Comparison of ENCODE assay signal across 1 cellular context in the genomic region with DNA sequence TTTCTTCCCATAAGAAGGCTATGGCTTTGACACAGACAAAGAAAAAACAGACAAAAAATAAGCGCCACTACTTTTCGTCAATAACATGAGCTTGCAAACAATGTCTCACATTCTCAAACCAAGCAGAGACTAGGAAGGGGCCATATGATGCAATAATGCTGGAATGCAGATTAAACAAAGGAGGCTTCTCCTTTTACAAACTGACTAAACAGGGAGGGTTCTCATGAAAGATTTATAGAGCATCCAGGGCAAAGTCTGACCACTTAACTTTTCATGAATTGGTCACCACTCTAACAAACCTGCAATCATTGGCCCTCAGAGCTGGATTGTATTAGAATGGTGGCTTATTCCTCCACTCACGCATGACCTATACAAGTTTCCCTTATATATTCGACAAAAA.
TF ChIP-seq lines count a peak whose summit lies in the region.

No MANE protein-coding gene starts in this region.

TF ChIP-seq in HepG2, 621 proteins besides CTCF, POLR2A, EP300 and RAD21 (continued from another document and continues in another):
- TF ChIP-seq, protein P1, sequence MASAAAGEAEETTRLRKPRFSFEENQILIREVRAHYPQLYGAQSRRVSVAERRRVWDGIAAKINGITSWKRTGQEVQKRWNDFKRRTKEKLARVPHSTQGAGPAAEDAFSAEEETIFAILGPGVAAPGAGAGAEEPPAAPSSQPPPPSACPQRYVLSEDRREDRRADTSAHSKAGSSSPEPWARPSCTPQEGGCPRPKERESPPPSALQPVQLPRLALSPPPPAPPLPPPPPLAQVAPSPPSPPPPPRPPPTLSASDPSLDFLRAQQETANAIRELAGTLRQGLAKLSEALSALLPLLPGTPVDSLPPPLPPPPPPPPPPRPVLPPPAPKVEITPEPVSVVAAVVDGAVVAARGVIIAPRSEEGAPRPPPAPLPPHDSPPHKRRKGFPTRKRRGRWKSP (CRISPR knock-in tag; IDR thresholded peaks at IDR 0.05): peak; percentile 42; the same call in 1 of the 2 replicates
- TF ChIP-seq ZNF496 (CRISPR knock-in tag; IDR thresholded peaks at IDR 0.05; ENCODE audit: insufficient replicate concordance) (no peak), LCORL (IDR thresholded peaks at IDR 0.05) (no peak), LCORL (CRISPR knock-in tag; IDR thresholded peaks at IDR 0.05) (0 out of 2 replicates have a peak, but pooled peaks have one; percentile 38), DPF2 (CRISPR knock-in tag; IDR thresholded peaks at IDR 0.05; ENCODE audit: borderline replicate concordance, low read depth) (0 out of 2 replicates have a peak, but pooled peaks have one; percentile 35), ZNF331 (CRISPR knock-in tag; IDR thresholded peaks at IDR 0.05) (peak; percentile 91; the same call in 1 of the 2 replicates), TBX2 (CRISPR knock-in tag; IDR thresholded peaks at IDR 0.05; ENCODE audit: borderline replicate concordance) (no peak), ZMYM4 (CRISPR knock-in tag; IDR thresholded peaks at IDR 0.05) (peak; percentile 73), TEAD3 (CRISPR knock-in tag; optimal IDR thresholded peaks at IDR 0.05; ENCODE audit: borderline replicate concordance) (peak; percentile 96), YEATS2 (CRISPR knock-in tag; IDR thresholded peaks at IDR 0.05; ENCODE audit: borderline replicate concordance) (no peak), EED (CRISPR knock-in tag; IDR thresholded peaks at IDR 0.05) (no peak), ZNF7 (CRISPR knock-in tag; IDR thresholded peaks at IDR 0.05) (peak; percentile 89), RXRB (CRISPR knock-in tag; IDR thresholded peaks at IDR 0.05; ENCODE audit: borderline replicate concordance) (peak; percentile 53; the same call in 1 of the 2 replicates), HMG20A (CRISPR knock-in tag; IDR thresholded peaks at IDR 0.05; ENCODE audit: borderline replicate concordance) (peak; percentile 61; the same call in 1 of the 2 replicates), MEF2D (CRISPR knock-in tag; IDR thresholded peaks at IDR 0.05) (no peak), ZNF282 (IDR thresholded peaks at IDR 0.05; ENCODE audit: partially characterized antibody) (no peak), SOX5 (CRISPR knock-in tag; IDR thresholded peaks at IDR 0.05; ENCODE audit: borderline replicate concordance) (peak; percentile 97), CEBPG (CRISPR knock-in tag; IDR thresholded peaks at IDR 0.05) (peak; percentile 98), ZFP82 (CRISPR knock-in tag; IDR thresholded peaks at IDR 0.05; ENCODE audit: borderline replicate concordance) (no peak), NCOR1 (IDR thresholded peaks at IDR 0.05; ENCODE audit: borderline replicate concordance, low read length) (peak; percentile 74; the same call in 1 of the 2 replicates), GFI1 (CRISPR knock-in tag; IDR thresholded peaks at IDR 0.05; ENCODE audit: borderline replicate concordance) (peak; percentile 18; the same call in 1 of the 2 replicates), ZNF761 (CRISPR knock-in tag; conservative IDR thresholded peaks at IDR 0.05) (no peak), NR2F6 (IDR thresholded peaks at IDR 0.05) (peak; percentile 64; the same call in 1 of the 2 replicates), NR2F6 (CRISPR knock-in tag; IDR thresholded peaks at IDR 0.05) (peak; percentile 67), RBAK (CRISPR knock-in tag; IDR thresholded peaks at IDR 0.05) (no peak), ISX (CRISPR knock-in tag; conservative IDR thresholded peaks at IDR 0.05) (no peak), NFATC3 (CRISPR knock-in tag; IDR thresholded peaks at IDR 0.05) (no peak), THAP11 (CRISPR knock-in tag; IDR thresholded peaks at IDR 0.05) (peak; percentile 42; the same call in 1 of the 2 replicates), HOXA9 (CRISPR knock-in tag; IDR thresholded peaks at IDR 0.05; ENCODE audit: borderline replicate concordance) (peak; percentile 81; the same call in 1 of the 2 replicates), PHF21A (CRISPR knock-in tag; IDR thresholded peaks at IDR 0.05) (peak; percentile 27; the same call in 1 of the 2 replicates), ZNF878 (CRISPR knock-in tag; IDR thresholded peaks at IDR 0.05) (0 out of 2 replicates have a peak, but pooled peaks have one; percentile 44), KLF16 (CRISPR knock-in tag; IDR thresholded peaks at IDR 0.05) (peak in 1 of 2 experiments; percentile 36; a peak in 1 of 4 replicates), HOXA7 (CRISPR knock-in tag; IDR thresholded peaks at IDR 0.05) (no peak), ATF1 (CRISPR knock-in tag; IDR thresholded peaks at IDR 0.05) (peak; percentile 52; the same call in 1 of the 2 replicates), XRCC5 (optimal IDR thresholded peaks at IDR 0.05; ENCODE audit: low read length) (peak; percentile 22), CREB1 (IDR thresholded peaks at IDR 0.05) (no peak), CREB1 (CRISPR knock-in tag; IDR thresholded peaks at IDR 0.05) (peak; percentile 82), FOXA1 (IDR thresholded peaks at IDR 0.05) (no peak), FOXA1 (CRISPR knock-in tag; IDR thresholded peaks at IDR 0.05) (peak; percentile 67)
- TF ChIP-seq, protein P2, sequence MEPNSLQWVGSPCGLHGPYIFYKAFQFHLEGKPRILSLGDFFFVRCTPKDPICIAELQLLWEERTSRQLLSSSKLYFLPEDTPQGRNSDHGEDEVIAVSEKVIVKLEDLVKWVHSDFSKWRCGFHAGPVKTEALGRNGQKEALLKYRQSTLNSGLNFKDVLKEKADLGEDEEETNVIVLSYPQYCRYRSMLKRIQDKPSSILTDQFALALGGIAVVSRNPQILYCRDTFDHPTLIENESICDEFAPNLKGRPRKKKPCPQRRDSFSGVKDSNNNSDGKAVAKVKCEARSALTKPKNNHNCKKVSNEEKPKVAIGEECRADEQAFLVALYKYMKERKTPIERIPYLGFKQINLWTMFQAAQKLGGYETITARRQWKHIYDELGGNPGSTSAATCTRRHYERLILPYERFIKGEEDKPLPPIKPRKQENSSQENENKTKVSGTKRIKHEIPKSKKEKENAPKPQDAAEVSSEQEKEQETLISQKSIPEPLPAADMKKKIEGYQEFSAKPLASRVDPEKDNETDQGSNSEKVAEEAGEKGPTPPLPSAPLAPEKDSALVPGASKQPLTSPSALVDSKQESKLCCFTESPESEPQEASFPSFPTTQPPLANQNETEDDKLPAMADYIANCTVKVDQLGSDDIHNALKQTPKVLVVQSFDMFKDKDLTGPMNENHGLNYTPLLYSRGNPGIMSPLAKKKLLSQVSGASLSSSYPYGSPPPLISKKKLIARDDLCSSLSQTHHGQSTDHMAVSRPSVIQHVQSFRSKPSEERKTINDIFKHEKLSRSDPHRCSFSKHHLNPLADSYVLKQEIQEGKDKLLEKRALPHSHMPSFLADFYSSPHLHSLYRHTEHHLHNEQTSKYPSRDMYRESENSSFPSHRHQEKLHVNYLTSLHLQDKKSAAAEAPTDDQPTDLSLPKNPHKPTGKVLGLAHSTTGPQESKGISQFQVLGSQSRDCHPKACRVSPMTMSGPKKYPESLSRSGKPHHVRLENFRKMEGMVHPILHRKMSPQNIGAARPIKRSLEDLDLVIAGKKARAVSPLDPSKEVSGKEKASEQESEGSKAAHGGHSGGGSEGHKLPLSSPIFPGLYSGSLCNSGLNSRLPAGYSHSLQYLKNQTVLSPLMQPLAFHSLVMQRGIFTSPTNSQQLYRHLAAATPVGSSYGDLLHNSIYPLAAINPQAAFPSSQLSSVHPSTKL (CRISPR knock-in tag; IDR thresholded peaks at IDR 0.05): peak; percentile 90
- TF ChIP-seq, protein P3, sequence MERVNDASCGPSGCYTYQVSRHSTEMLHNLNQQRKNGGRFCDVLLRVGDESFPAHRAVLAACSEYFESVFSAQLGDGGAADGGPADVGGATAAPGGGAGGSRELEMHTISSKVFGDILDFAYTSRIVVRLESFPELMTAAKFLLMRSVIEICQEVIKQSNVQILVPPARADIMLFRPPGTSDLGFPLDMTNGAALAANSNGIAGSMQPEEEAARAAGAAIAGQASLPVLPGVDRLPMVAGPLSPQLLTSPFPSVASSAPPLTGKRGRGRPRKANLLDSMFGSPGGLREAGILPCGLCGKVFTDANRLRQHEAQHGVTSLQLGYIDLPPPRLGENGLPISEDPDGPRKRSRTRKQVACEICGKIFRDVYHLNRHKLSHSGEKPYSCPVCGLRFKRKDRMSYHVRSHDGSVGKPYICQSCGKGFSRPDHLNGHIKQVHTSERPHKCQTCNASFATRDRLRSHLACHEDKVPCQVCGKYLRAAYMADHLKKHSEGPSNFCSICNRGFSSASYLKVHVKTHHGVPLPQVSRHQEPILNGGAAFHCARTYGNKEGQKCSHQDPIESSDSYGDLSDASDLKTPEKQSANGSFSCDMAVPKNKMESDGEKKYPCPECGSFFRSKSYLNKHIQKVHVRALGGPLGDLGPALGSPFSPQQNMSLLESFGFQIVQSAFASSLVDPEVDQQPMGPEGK (CRISPR knock-in tag; IDR thresholded peaks at IDR 0.05): peak; percentile 51
- TF ChIP-seq, protein P4, sequence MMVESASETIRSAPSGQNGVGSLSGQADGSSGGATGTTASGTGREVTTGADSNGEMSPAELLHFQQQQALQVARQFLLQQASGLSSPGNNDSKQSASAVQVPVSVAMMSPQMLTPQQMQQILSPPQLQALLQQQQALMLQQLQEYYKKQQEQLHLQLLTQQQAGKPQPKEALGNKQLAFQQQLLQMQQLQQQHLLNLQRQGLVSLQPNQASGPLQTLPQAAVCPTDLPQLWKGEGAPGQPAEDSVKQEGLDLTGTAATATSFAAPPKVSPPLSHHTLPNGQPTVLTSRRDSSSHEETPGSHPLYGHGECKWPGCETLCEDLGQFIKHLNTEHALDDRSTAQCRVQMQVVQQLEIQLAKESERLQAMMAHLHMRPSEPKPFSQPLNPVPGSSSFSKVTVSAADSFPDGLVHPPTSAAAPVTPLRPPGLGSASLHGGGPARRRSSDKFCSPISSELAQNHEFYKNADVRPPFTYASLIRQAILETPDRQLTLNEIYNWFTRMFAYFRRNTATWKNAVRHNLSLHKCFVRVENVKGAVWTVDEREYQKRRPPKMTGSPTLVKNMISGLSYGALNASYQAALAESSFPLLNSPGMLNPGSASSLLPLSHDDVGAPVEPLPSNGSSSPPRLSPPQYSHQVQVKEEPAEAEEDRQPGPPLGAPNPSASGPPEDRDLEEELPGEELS (CRISPR knock-in tag; IDR thresholded peaks at IDR 0.05): peak; percentile 77
- TF ChIP-seq, protein P5, sequence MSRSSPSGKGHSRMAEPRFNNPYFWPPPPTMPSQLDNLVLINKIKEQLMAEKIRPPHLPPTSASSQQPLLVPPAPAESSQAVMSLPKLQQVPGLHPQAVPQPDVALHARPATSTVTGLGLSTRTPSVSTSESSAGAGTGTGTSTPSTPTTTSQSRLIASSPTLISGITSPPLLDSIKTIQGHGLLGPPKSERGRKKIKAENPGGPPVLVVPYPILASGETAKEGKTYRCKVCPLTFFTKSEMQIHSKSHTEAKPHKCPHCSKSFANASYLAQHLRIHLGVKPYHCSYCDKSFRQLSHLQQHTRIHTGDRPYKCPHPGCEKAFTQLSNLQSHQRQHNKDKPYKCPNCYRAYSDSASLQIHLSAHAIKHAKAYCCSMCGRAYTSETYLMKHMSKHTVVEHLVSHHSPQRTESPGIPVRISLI (CRISPR knock-in tag; IDR thresholded peaks at IDR 0.05; ENCODE audit: borderline replicate concordance): 0 out of 2 replicates have a peak, but pooled peaks have one; percentile 28
- TF ChIP-seq, protein P6, sequence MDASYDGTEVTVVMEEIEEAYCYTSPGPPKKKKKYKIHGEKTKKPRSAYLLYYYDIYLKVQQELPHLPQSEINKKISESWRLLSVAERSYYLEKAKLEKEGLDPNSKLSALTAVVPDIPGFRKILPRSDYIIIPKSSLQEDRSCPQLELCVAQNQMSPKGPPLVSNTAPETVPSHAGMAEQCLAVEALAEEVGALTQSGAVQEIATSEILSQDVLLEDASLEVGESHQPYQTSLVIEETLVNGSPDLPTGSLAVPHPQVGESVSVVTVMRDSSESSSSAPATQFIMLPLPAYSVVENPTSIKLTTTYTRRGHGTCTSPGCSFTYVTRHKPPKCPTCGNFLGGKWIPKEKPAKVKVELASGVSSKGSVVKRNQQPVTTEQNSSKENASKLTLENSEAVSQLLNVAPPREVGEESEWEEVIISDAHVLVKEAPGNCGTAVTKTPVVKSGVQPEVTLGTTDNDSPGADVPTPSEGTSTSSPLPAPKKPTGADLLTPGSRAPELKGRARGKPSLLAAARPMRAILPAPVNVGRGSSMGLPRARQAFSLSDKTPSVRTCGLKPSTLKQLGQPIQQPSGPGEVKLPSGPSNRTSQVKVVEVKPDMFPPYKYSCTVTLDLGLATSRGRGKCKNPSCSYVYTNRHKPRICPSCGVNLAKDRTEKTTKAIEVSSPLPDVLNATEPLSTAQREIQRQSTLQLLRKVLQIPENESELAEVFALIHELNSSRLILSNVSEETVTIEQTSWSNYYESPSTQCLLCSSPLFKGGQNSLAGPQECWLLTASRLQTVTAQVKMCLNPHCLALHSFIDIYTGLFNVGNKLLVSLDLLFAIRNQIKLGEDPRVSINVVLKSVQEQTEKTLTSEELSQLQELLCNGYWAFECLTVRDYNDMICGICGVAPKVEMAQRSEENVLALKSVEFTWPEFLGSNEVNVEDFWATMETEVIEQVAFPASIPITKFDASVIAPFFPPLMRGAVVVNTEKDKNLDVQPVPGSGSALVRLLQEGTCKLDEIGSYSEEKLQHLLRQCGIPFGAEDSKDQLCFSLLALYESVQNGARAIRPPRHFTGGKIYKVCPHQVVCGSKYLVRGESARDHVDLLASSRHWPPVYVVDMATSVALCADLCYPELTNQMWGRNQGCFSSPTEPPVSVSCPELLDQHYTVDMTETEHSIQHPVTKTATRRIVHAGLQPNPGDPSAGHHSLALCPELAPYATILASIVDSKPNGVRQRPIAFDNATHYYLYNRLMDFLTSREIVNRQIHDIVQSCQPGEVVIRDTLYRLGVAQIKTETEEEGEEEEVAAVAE (CRISPR knock-in tag; IDR thresholded peaks at IDR 0.05; ENCODE audit: borderline replicate concordance): peak; percentile 84
- TF ChIP-seq, protein P7, sequence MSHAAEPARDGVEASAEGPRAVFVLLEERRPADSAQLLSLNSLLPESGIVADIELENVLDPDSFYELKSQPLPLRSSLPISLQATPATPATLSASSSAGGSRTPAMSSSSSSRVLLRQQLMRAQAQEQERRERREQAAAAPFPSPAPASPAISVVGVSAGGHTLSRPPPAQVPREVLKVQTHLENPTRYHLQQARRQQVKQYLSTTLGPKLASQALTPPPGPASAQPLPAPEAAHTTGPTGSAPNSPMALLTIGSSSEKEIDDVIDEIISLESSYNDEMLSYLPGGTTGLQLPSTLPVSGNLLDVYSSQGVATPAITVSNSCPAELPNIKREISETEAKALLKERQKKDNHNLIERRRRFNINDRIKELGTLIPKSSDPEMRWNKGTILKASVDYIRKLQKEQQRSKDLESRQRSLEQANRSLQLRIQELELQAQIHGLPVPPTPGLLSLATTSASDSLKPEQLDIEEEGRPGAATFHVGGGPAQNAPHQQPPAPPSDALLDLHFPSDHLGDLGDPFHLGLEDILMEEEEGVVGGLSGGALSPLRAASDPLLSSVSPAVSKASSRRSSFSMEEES (CRISPR knock-in tag; IDR thresholded peaks at IDR 0.05): no peak
